18 cellular contexts compared by ENCODE assay signal in genomic region chr20:41552295-41553068, GRCh38.
"Had no signal": no experiment of that assay in that cellular context is flagged by ENCODE, and none has a peak within 500 bp of the region (broad histone marks: within the 10 kb centered on the region; RNA-seq: fewer than 3 reads in every experiment).

No MANE protein-coding gene starts in this region.

- H3K9me3 ChIP-seq: colonic mucosa, gastrocnemius medialis, thoracic aorta had no signal

- H3K27me3 ChIP-seq: brain microvascular endothelial cell, colonic mucosa, gastrocnemius medialis, heart left ventricle, left lung had no signal

- H3K36me3 ChIP-seq: brain microvascular endothelial cell, colonic mucosa, gastrocnemius medialis, left lung, thoracic aorta had no signal

- ATAC-seq: gastrocnemius medialis, heart left ventricle, left lung had no signal

- H3K4me1 ChIP-seq: colonic mucosa had no signal

- H3K4me3 ChIP-seq: colonic mucosa, gastrocnemius medialis, heart left ventricle, left lung, thoracic aorta had no signal

- DNase-seq: activated CD4-positive, alpha-beta T cell treated with anti-CD3 and anti-CD28 coated beads, Interleukin-2, amount 50 U/mL, for 1 hour; activated CD4-positive, CD25-positive, alpha-beta regulatory T cell treated with anti-CD3 and anti-CD28 coated beads, Interleukin-2, amount 50 U/mL, for 72 hours; activated CD8-positive, alpha-beta memory T cell treated with anti-CD3 and anti-CD28 coated beads for 24 hours; activated CD8-positive, alpha-beta memory T cell treated with anti-CD3 and anti-CD28 coated beads, Interleukin-2, amount 50 U/mL, for 48 hours; aorta; brain microvascular endothelial cell; colonic mucosa; gastrocnemius medialis; heart left ventricle; left lung; midbrain; nucleus accumbens; posterior cingulate gyrus; retina; stimulated activated CD4-positive, alpha-beta T cell treated with anti-CD3 and anti-CD28 coated beads, Interleukin-2, amount 100 ng/mL, for 24 hours; T-helper 1 cell; T1000 had no signal

- H3K27ac ChIP-seq: brain microvascular endothelial cell, colonic mucosa, gastrocnemius medialis, heart left ventricle, left lung, thoracic aorta had no signal
